In genomic region chr14:94823556-94824341, GRCh38 we compare ENCODE assay signal across 17 cellular contexts. TPM values are rescaled to one million over a fixed set of nuclear protein-coding genes. Genes with fewer than 3 reads are reported as not detected.
DNase-seq lines count a peak whose midpoint lies in the region; ATAC-seq and TF ChIP-seq lines count a peak whose summit lies in the region.
"Had no signal": no experiment of that assay in that cellular context is flagged by ENCODE, and none has a peak within 500 bp of the region (broad histone marks: within the 10 kb centered on the region; RNA-seq: fewer than 3 reads in every experiment).

No MANE protein-coding gene starts in this region.

- DNase-seq in NCI-H1694 treated with DMSO at 0.1 percent for 48 hours (lab: John Stamatoyannopoulos, UW) = peak; percentile 28
- DNase-seq in NCI-H1694 (lab: John Stamatoyannopoulos, UW) = no peak
- DNase-seq in OCI-M1 (lab: John Stamatoyannopoulos, UW) = peak; percentile 23
- peak; percentile 20 for DNase-seq in epithelial cell of proximal tubule (ENCODE audit: low read depth)
- DNase-seq in stromal cell of bone marrow (ENCODE audit: low read depth) = peak; percentile 38
- no peak for DNase-seq in caudate nucleus (lab: John Stamatoyannopoulos, UW)
- DNase-seq: dermis blood vessel endothelial cell, foreskin keratinocyte, GOT3, kidney glomerular epithelial cell, NCI-H187, transverse colon had no signal

- ATAC-seq in GM18909 (IDR thresholded peaks at IDR 0.05; ENCODE audit: poor library complexity, unreplicated experiment) (no peak), HG02759 (IDR thresholded peaks at IDR 0.05; ENCODE audit: unreplicated experiment) (no peak)
- ATAC-seq: activated naive CD4-positive, alpha-beta T cell treated with anti-CD3 and anti-CD28 coated beads, Interleukin-2, amount 50 U/mL, for 72 hours; foreskin keratinocyte; GM12878 had no signal

- no peak overlapping the region for H3K27ac ChIP-seq in caudate nucleus (ENCODE audit: low read depth, low read length)
- H3K27ac ChIP-seq: foreskin keratinocyte, transverse colon had no signal

- no peak overlapping the region for H3K4me3 ChIP-seq in epithelial cell of proximal tubule (ENCODE audit: low read depth, low read length)
- H3K4me3 ChIP-seq: GM12878, transverse colon had no signal

- TF ChIP-seq CTCF in epithelial cell of proximal tubule (conservative IDR thresholded peaks at IDR 0.05; ENCODE audit: low read depth, low read length) = peak; percentile 26

RNA-seq across cellular contexts. Expression of gene GSC, which starts 53.8 kb away (rescaled TPM):
- total RNA-seq in epithelial cell of proximal tubule = not detected in 2 replicates
- total RNA-seq: activated CD8-positive, alpha-beta memory T cell treated with anti-CD3 and anti-CD28 coated beads for 36 hours; activated naive CD4-positive, alpha-beta T cell treated with anti-CD3 and anti-CD28 coated beads, Interleukin-2, amount 50 U/mL, for 72 hours; dermis blood vessel endothelial cell; foreskin keratinocyte; GM12878 had no signal

Comparison
In these comparisons a context has a peak if more than half of its experiments do, and no peak if none do; other contexts are left out.
1. DNase-seq: peak in NCI-H1694 treated with DMSO at 0.1 percent for 48 hours (single experiment), OCI-M1 (single experiment), epithelial cell of proximal tubule (single experiment) and stromal cell of bone marrow (single experiment); none in NCI-H1694 (single experiment) and caudate nucleus (0 of 61).